Comparison of ENCODE assay signal across 10 cellular contexts in the genomic region with DNA sequence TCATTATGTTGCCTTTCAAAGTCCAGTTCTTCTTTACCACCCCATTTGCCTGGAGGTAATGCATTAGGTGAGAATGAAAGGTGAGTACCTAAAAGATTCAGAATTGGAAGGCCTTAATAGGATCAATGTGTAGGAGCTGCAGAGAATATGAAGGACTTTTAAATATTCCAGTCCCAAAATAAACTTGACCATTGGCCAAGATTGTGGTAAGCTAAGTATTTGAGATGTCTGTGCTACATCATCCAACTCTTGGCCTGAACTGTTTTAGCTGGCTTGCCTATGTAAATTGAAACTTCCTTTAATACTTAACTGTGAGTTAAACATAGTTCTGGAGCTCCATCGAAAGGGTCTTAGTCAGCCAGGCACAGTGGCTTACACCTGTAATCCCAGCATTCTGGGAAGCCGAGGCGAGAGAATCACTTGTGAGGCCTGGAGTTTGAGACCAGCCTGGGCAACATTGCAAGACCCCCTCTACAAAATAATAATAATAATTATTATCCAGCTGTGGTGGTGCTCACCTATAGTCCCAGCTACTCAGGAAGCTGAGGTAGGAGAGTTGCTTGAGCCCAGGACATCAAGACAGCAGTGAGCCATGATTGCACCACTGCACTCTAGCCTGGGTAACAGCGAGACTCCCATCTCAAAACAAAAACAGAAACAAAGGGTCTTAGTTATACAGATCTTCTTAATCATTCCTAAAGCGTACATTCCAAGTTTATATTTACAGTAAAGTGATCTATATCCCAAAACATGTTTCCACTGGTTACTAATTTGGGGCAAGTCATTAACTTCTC. TPM values are rescaled to one million over a fixed set of nuclear protein-coding genes. Genes with fewer than 3 reads are reported as not detected.
DNase-seq lines count a peak whose midpoint lies in the region; ATAC-seq and TF ChIP-seq lines count a peak whose summit lies in the region.
"Had no signal": no experiment of that assay in that cellular context is flagged by ENCODE, and none has a peak within 500 bp of the region (broad histone marks: within the 10 kb centered on the region; RNA-seq: fewer than 3 reads in every experiment).

No MANE protein-coding gene starts in this region.

- no peak overlapping the region for H3K4me3 Mint-ChIP-seq in GM23338
- no peak overlapping the region for H3K4me3 Mint-ChIP-seq in stimulated activated naive B cell treated with anti-CD40 and anti-IgM and Interleukin-4, amounts not matched to agents 10 μg/mL and 1 μg/mL and 100 μg/mL, for 72 hours

- H3K79me2 ChIP-seq in GM23338 (replicated peaks; ENCODE audit: insufficient read depth) = peaks cover 73% of the 10 kb centered on the region

- ATAC-seq in GM23338 (peak; percentile 26; the same call in 2 of the 3 replicates), HG03045 (IDR thresholded peaks at IDR 0.05; ENCODE audit: unreplicated experiment) (no peak), GM21737 (IDR thresholded peaks at IDR 0.05; ENCODE audit: unreplicated experiment) (no peak)
- ATAC-seq in stimulated activated naive B cell treated with anti-CD40 and anti-IgM and Interleukin-4, amounts not matched to agents 10 μg/mL and 1 μg/mL and 100 μg/mL, for 72 hours (replicated peaks) = no peak

- DNase-seq in GM23338 (ENCODE audit: low spot score) (no peak), astrocyte of the hippocampus (ENCODE audit: low read depth, low spot score) (peak; percentile 92), right atrium auricular region (ENCODE audit: low spot score) (no peak), NCI-H1092 treated with DMSO at 0.1 percent for 48 hours (lab: John Stamatoyannopoulos, UW) (no peak), SIG-M5 (lab: John Stamatoyannopoulos, UW) (no peak)
- DNase-seq in stimulated activated naive B cell treated with anti-CD40 and anti-IgM and Interleukin-4, amounts not matched to agents 10 μg/mL and 1 μg/mL and 100 μg/mL, for 72 hours = no peak
- DNase-seq: dorsolateral prefrontal cortex, T-helper 1 cell had no signal

- TF ChIP-seq CTCF in GM23338 (conservative IDR thresholded peaks at IDR 0.05; ENCODE audit: low read depth in 2 of 2) = no peak
- TF ChIP-seq CTCF in right atrium auricular region (IDR thresholded peaks at IDR 0.05) = no peak

- H3K27me3 ChIP-seq in GM23338 (ENCODE audit: insufficient read depth) = no peaks in the 10 kb centered on the region
- no peaks in the 10 kb centered on the region for H3K27me3 ChIP-seq in right atrium auricular region
- H3K27me3 ChIP-seq: dorsolateral prefrontal cortex had no signal

- H3K9me3 ChIP-seq in right atrium auricular region = no peaks in the 10 kb centered on the region

- no peaks in the 10 kb centered on the region for H3K36me3 Mint-ChIP-seq in GM23338 (ENCODE audit: low read depth)
- H3K36me3 Mint-ChIP-seq in stimulated activated naive B cell treated with anti-CD40 and anti-IgM and Interleukin-4, amounts not matched to agents 10 μg/mL and 1 μg/mL and 100 μg/mL, for 72 hours = no peaks in the 10 kb centered on the region

- H3K36me3 ChIP-seq in GM23338 (ENCODE audit: insufficient read depth) = no peaks in the 10 kb centered on the region
- no peaks in the 10 kb centered on the region for H3K36me3 ChIP-seq in right atrium auricular region

- H3K4me1 Mint-ChIP-seq in GM23338 = peaks cover 48% of the 10 kb centered on the region
- peaks cover 38 to 72% of the 10 kb centered on the region in 2 donors for H3K4me1 Mint-ChIP-seq in stimulated activated naive B cell treated with anti-CD40 and anti-IgM and Interleukin-4, amounts not matched to agents 10 μg/mL and 1 μg/mL and 100 μg/mL, for 72 hours

- peaks cover 3% of the 10 kb centered on the region; the same call in 1 of the 2 replicates for H4K20me1 ChIP-seq in GM23338 (replicated peaks; ENCODE audit: insufficient read depth)

- H3K27ac ChIP-seq in GM23338 (ENCODE audit: low read depth) = no peak overlapping the region
- H3K27ac ChIP-seq in right atrium auricular region = peak overlapping the region; percentile 23 to 76
- H3K27ac ChIP-seq: dorsolateral prefrontal cortex had no signal

- H3K4me3 ChIP-seq in GM23338 = peak overlapping the region; percentile 6; the same call in 1 of the 2 replicates
- H3K4me3 ChIP-seq in right atrium auricular region = no peak overlapping the region
- H3K4me3 ChIP-seq: dorsolateral prefrontal cortex had no signal

- no peaks in the 10 kb centered on the region for H3F3A ChIP-seq in GM23338 (replicated peaks; ENCODE audit: low read depth)

- peak overlapping the region; percentile 52 for H3K4me2 ChIP-seq in GM23338

- no peak overlapping the region for H2AFZ ChIP-seq in GM23338

- H3K4me1 ChIP-seq in GM23338 (ENCODE audit: insufficient read depth) = peaks cover 43% of the 10 kb centered on the region
- H3K4me1 ChIP-seq in right atrium auricular region = peaks cover 0 to 65% of the 10 kb centered on the region in 2 donors

- no peaks in the 10 kb centered on the region for H3K9me3 Mint-ChIP-seq in GM23338
- H3K9me3 Mint-ChIP-seq in stimulated activated naive B cell treated with anti-CD40 and anti-IgM and Interleukin-4, amounts not matched to agents 10 μg/mL and 1 μg/mL and 100 μg/mL, for 72 hours = no peaks in the 10 kb centered on the region

- no peak overlapping the region for H3K27ac Mint-ChIP-seq in GM23338
- H3K27ac Mint-ChIP-seq in stimulated activated naive B cell treated with anti-CD40 and anti-IgM and Interleukin-4, amounts not matched to agents 10 μg/mL and 1 μg/mL and 100 μg/mL, for 72 hours = peak overlapping the region; percentile 14

- H3K27me3 Mint-ChIP-seq in GM23338 (ENCODE audit: insufficient read depth, low read depth, poor library complexity) = no peaks in the 10 kb centered on the region
- no peaks in the 10 kb centered on the region for H3K27me3 Mint-ChIP-seq in stimulated activated naive B cell treated with anti-CD40 and anti-IgM and Interleukin-4, amounts not matched to agents 10 μg/mL and 1 μg/mL and 100 μg/mL, for 72 hours

- H3K9me2 ChIP-seq in GM23338 (ENCODE audit: insufficient read depth) = no peaks in the 10 kb centered on the region

TF ChIP-seq in GM23338, 12 proteins besides CTCF, POLR2A, EP300 and RAD21 (continues in another document):
- no peak for TF ChIP-seq ZNF331 (CRISPR knock-in tag; IDR thresholded peaks at IDR 0.05; ENCODE audit: low read depth)
- TF ChIP-seq STAT1 (IDR thresholded peaks at IDR 0.05; ENCODE audit: unreplicated experiment) = no peak
- no peak for TF ChIP-seq NANOG (IDR thresholded peaks at IDR 0.05; ENCODE audit: borderline replicate concordance)
- TF ChIP-seq, protein P1, sequence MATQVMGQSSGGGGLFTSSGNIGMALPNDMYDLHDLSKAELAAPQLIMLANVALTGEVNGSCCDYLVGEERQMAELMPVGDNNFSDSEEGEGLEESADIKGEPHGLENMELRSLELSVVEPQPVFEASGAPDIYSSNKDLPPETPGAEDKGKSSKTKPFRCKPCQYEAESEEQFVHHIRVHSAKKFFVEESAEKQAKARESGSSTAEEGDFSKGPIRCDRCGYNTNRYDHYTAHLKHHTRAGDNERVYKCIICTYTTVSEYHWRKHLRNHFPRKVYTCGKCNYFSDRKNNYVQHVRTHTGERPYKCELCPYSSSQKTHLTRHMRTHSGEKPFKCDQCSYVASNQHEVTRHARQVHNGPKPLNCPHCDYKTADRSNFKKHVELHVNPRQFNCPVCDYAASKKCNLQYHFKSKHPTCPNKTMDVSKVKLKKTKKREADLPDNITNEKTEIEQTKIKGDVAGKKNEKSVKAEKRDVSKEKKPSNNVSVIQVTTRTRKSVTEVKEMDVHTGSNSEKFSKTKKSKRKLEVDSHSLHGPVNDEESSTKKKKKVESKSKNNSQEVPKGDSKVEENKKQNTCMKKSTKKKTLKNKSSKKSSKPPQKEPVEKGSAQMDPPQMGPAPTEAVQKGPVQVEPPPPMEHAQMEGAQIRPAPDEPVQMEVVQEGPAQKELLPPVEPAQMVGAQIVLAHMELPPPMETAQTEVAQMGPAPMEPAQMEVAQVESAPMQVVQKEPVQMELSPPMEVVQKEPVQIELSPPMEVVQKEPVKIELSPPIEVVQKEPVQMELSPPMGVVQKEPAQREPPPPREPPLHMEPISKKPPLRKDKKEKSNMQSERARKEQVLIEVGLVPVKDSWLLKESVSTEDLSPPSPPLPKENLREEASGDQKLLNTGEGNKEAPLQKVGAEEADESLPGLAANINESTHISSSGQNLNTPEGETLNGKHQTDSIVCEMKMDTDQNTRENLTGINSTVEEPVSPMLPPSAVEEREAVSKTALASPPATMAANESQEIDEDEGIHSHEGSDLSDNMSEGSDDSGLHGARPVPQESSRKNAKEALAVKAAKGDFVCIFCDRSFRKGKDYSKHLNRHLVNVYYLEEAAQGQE (IDR thresholded peaks at IDR 0.05; ENCODE audit: unreplicated experiment) = no peak
- TF ChIP-seq, protein P2, sequence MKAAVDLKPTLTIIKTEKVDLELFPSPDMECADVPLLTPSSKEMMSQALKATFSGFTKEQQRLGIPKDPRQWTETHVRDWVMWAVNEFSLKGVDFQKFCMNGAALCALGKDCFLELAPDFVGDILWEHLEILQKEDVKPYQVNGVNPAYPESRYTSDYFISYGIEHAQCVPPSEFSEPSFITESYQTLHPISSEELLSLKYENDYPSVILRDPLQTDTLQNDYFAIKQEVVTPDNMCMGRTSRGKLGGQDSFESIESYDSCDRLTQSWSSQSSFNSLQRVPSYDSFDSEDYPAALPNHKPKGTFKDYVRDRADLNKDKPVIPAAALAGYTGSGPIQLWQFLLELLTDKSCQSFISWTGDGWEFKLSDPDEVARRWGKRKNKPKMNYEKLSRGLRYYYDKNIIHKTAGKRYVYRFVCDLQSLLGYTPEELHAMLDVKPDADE (IDR thresholded peaks at IDR 0.05) = no peak
- no peak for TF ChIP-seq ZNF114 (CRISPR knock-in tag; IDR thresholded peaks at IDR 0.05)
- no peak for TF ChIP-seq CREB1 (CRISPR knock-in tag; IDR thresholded peaks at IDR 0.05; ENCODE audit: low read depth)
- no peak for TF ChIP-seq POLR2AphosphoS5 (IDR thresholded peaks at IDR 0.05; ENCODE audit: low read depth)
- no peak for TF ChIP-seq JUNB (IDR thresholded peaks at IDR 0.05; ENCODE audit: unreplicated experiment)
- TF ChIP-seq EZH2 (IDR thresholded peaks at IDR 0.05; ENCODE audit: low read depth, unreplicated experiment) = no peak

RNA-seq across cellular contexts. Expression of a gene that starts 29.8 kb away (rescaled TPM):
- 25.8 and 27.4 TPM in 2 replicates for total RNA-seq in GM23338 (2014; rRNA removed; shearing (Covaris generic))
- polyA plus RNA-seq in GM23338 (2016; fragmentation: Nextera tagmentation; extraction: Ambion mirVana) = 4.4 and 5.2 TPM in 2 replicates
- total RNA-seq in right atrium auricular region = 10 to 100 TPM; 27.2 to 38.1 TPM
